In genomic region chr11:128970598-128971190, GRCh38 we compare ENCODE assay signal across 16 cellular contexts. TPM values are rescaled to one million over a fixed set of nuclear protein-coding genes. Genes with fewer than 3 reads are reported as not detected.
"Had no signal": no experiment of that assay in that cellular context is flagged by ENCODE, and none has a peak within 500 bp of the region (broad histone marks: within the 10 kb centered on the region; RNA-seq: fewer than 3 reads in every experiment).

No MANE protein-coding gene starts in this region.

- H3K9me3 ChIP-seq: heart left ventricle, right lobe of liver, transverse colon, uterus had no signal

- H3K36me3 ChIP-seq: uterus had no signal

- H3K27me3 Mint-ChIP-seq: natural killer cell treated with Interleukin-12 subunit alpha and Interleukin-12 subunit beta and Interleukin-15 and Interleukin-18, amount 100 ng/mL, for 72 hours had no signal

- H3K4me3 ChIP-seq: coronary artery, heart left ventricle, right lobe of liver, skin epidermis, transverse colon, uterus had no signal

- H3K36me3 Mint-ChIP-seq: natural killer cell treated with Interleukin-12 subunit alpha and Interleukin-12 subunit beta and Interleukin-15 and Interleukin-18, amount 100 ng/mL, for 72 hours had no signal

- ATAC-seq: heart left ventricle, left ventricle myocardium superior, right lobe of liver had no signal

- H3K4me1 Mint-ChIP-seq: mesothelial cell of epicardium had no signal

- H3K4me1 ChIP-seq: right lobe of liver, transverse colon, uterus had no signal

- H3K27ac Mint-ChIP-seq: mesothelial cell of epicardium; natural killer cell treated with Interleukin-12 subunit alpha and Interleukin-12 subunit beta and Interleukin-15 and Interleukin-18, amount 100 ng/mL, for 72 hours had no signal

- H3K27ac ChIP-seq: coronary artery, heart left ventricle, right lobe of liver, skin epidermis, transverse colon, uterus had no signal

- H3K27me3 ChIP-seq: heart left ventricle, right lobe of liver, transverse colon, uterus had no signal

- H3K4me3 Mint-ChIP-seq: mesothelial cell of epicardium; natural killer cell treated with Interleukin-12 subunit alpha and Interleukin-12 subunit beta and Interleukin-15 and Interleukin-18, amount 100 ng/mL, for 72 hours had no signal

- H3K9me3 Mint-ChIP-seq: mesothelial cell of epicardium; natural killer cell treated with Interleukin-12 subunit alpha and Interleukin-12 subunit beta and Interleukin-15 and Interleukin-18, amount 100 ng/mL, for 72 hours had no signal

- DNase-seq: activated CD4-positive, alpha-beta T cell treated with anti-CD3 and anti-CD28 coated beads, Interleukin-2, amount 50 U/mL, for 1 hour; activated CD4-positive, CD25-positive, alpha-beta regulatory T cell; activated T-cell treated with anti-CD3 and anti-CD28 coated beads for 4 hours; amygdala; heart left ventricle; left ventricle myocardium superior; mammary epithelial cell; right lobe of liver; stimulated activated CD4-positive, alpha-beta T cell treated with anti-CD3 and anti-CD28 coated beads, Interleukin-1b, Interleukin-23, amount 100 ng/mL, for 48 hours; transverse colon; uterus had no signal

RNA-seq across cellular contexts. Expression of gene TP53AIP1, which starts 28.0 kb away (rescaled TPM):
- total RNA-seq: fibroblast of villous mesenchyme; heart left ventricle; left ventricle myocardium superior; natural killer cell treated with Interleukin-12 subunit alpha and Interleukin-12 subunit beta and Interleukin-15 and Interleukin-18, amount 100 ng/mL, for 72 hours had no signal
